ENCODE assay signal across 16 cellular contexts in genomic region chr2:7730449-7730848, GRCh38.
DNase-seq lines count a peak whose midpoint lies in the region; ATAC-seq and TF ChIP-seq lines count a peak whose summit lies in the region.
"Had no signal": no experiment of that assay in that cellular context is flagged by ENCODE, and none has a peak within 500 bp of the region (broad histone marks: within the 10 kb centered on the region; RNA-seq: fewer than 3 reads in every experiment).

No MANE protein-coding gene starts in this region.

- no peaks in the 10 kb centered on the region for H3K27me3 Mint-ChIP-seq in activated CD8-positive, alpha-beta T cell treated with anti-CD3 and anti-CD28 coated beads for 36 hours
- no peaks in the 10 kb centered on the region for H3K27me3 Mint-ChIP-seq in stimulated activated naive CD8-positive, alpha-beta T cell treated with anti-CD3 and anti-CD28 coated beads, Interleukin-15, amount 100 ng/mL, for 72 hours

- H3K27ac ChIP-seq in tibial nerve, result no peak overlapping the region
- H3K27ac ChIP-seq: foreskin keratinocyte, ovary had no signal

- POLR2A ChIA-PET in activated CD8-positive, alpha-beta T cell treated with anti-CD3 and anti-CD28 coated beads for 36 hours (lab: Charles Lee), result interaction anchor here (0.8 to 6.4 kb wide), 12 partner anchors 9 to 954 kb away, joined by 3 to 28 read pairs (median 4); partner anchors contain the start of gene ID2

- TF ChIP-seq CTCF in activated CD8-positive, alpha-beta T cell treated with anti-CD3 and anti-CD28 coated beads for 36 hours (IDR thresholded peaks at IDR 0.05), result no peak
- TF ChIP-seq CTCF in fibroblast of the aortic adventitia (IDR thresholded peaks at IDR 0.05; ENCODE audit: insufficient read depth, low read length) (no peak), tibial nerve (IDR thresholded peaks at IDR 0.05) (no peak), BE2C (IDR thresholded peaks at IDR 0.05; ENCODE audit: low read depth, low read length) (no peak)

- peak overlapping the region; percentile 81 for H3K4me3 Mint-ChIP-seq in activated CD8-positive, alpha-beta T cell treated with anti-CD3 and anti-CD28 coated beads for 36 hours
- peak overlapping the region; percentile 70 to 89 for H3K4me3 Mint-ChIP-seq in stimulated activated naive CD8-positive, alpha-beta T cell treated with anti-CD3 and anti-CD28 coated beads, Interleukin-15, amount 100 ng/mL, for 72 hours

- H3K4me3 ChIP-seq in fibroblast of the aortic adventitia (ENCODE audit: low read depth, low read length), result no peak overlapping the region
- no peak overlapping the region for H3K4me3 ChIP-seq in tibial nerve
- no peak overlapping the region for H3K4me3 ChIP-seq in BE2C (ENCODE audit: low read depth, low read length)
- H3K4me3 ChIP-seq: ovary, stomach had no signal

- H3K36me3 Mint-ChIP-seq in activated CD8-positive, alpha-beta T cell treated with anti-CD3 and anti-CD28 coated beads for 36 hours (ENCODE audit: low read depth), result peaks cover 73% of the 10 kb centered on the region

- no peaks in the 10 kb centered on the region for H3K9me3 Mint-ChIP-seq in activated CD8-positive, alpha-beta T cell treated with anti-CD3 and anti-CD28 coated beads for 36 hours
- peaks cover 0 to 10% of the 10 kb centered on the region in 2 donors for H3K9me3 Mint-ChIP-seq in stimulated activated naive CD8-positive, alpha-beta T cell treated with anti-CD3 and anti-CD28 coated beads, Interleukin-15, amount 100 ng/mL, for 72 hours

- peak; percentile 44 for ATAC-seq in activated CD8-positive, alpha-beta T cell treated with anti-CD3 and anti-CD28 coated beads for 36 hours
- peak; percentile 26 for ATAC-seq in stimulated activated naive CD8-positive, alpha-beta T cell treated with anti-CD3 and anti-CD28 coated beads, Interleukin-15, amount 100 ng/mL, for 72 hours
- ATAC-seq: foreskin keratinocyte, Panc1 had no signal

- no peaks in the 10 kb centered on the region for H3K4me1 ChIP-seq in tibial nerve
- no peaks in the 10 kb centered on the region for H3K4me1 ChIP-seq in BE2C
- H3K4me1 ChIP-seq: foreskin keratinocyte, stomach had no signal

- no peaks in the 10 kb centered on the region for H3K27me3 ChIP-seq in tibial nerve
- H3K27me3 ChIP-seq in BE2C, result no peaks in the 10 kb centered on the region
- H3K27me3 ChIP-seq: foreskin keratinocyte, ovary, stomach had no signal

- DNase-seq in activated naive CD4-positive, alpha-beta T cell treated with Interleukin-2 at 50 U/mL for 16 hours, result peak; percentile 48
- no peak for DNase-seq in activated naive CD4-positive, alpha-beta T cell treated with anti-CD3 and anti-CD28 coated beads, Interleukin-2, amount 50 U/mL, for 16 hours
- peak; percentile 67 for DNase-seq in activated CD8-positive, alpha-beta T cell treated with anti-CD3 and anti-CD28 coated beads for 36 hours
- peak; percentile 19 for DNase-seq in fibroblast of the aortic adventitia (ENCODE audit: low read depth)
- DNase-seq in stimulated activated naive CD8-positive, alpha-beta T cell treated with anti-CD3 and anti-CD28 coated beads, Interleukin-15, amount 100 ng/mL, for 72 hours, result peak in 1 of 2 donors; percentile 45
- DNase-seq in NCI-H526 treated with DMSO at 0.1 percent for 48 hours (lab: John Stamatoyannopoulos, UW), result no peak
- DNase-seq in tibial nerve (ENCODE audit: low spot score in 2 of 2), result no peak
- no peak for DNase-seq in BE2C
- DNase-seq: anterior cingulate cortex, COR-L47, foreskin keratinocyte, MV-4-11, NCI-H2029 treated with DMSO at 0.1 percent for 48 hours, ovary, stomach had no signal

- peaks cover 45% of the 10 kb centered on the region for H3K4me1 Mint-ChIP-seq in activated CD8-positive, alpha-beta T cell treated with anti-CD3 and anti-CD28 coated beads for 36 hours (ENCODE audit: low read depth)
- peaks cover 19% of the 10 kb centered on the region for H3K4me1 Mint-ChIP-seq in stimulated activated naive CD8-positive, alpha-beta T cell treated with anti-CD3 and anti-CD28 coated beads, Interleukin-15, amount 100 ng/mL, for 72 hours

- CTCF ChIA-PET in activated CD8-positive, alpha-beta T cell treated with anti-CD3 and anti-CD28 coated beads for 36 hours (lab: Charles Lee), result interaction anchor here (0.6 to 1.7 kb wide), 4 partner anchors 9 to 59 kb away, joined by 3 to 9 read pairs (median 4); no protein-coding TSS in a partner anchor

- H3K9me3 ChIP-seq in tibial nerve (no peaks in the 10 kb centered on the region), BE2C (no peaks in the 10 kb centered on the region)
- H3K9me3 ChIP-seq: ovary, stomach had no signal

- intact Hi-C loops in activated CD8-positive, alpha-beta T cell treated with anti-CD3 and anti-CD28 coated beads for 36 hours (cut with micrococcal nuclease), result no loop called here

- no peak for TF ChIP-seq POLR2A in tibial nerve (IDR thresholded peaks at IDR 0.05)

- no peak for TF ChIP-seq EP300 in tibial nerve (IDR thresholded peaks at IDR 0.05)

- H3K27ac Mint-ChIP-seq in activated CD8-positive, alpha-beta T cell treated with anti-CD3 and anti-CD28 coated beads for 36 hours, result peak overlapping the region; percentile 90
- H3K27ac Mint-ChIP-seq in stimulated activated naive CD8-positive, alpha-beta T cell treated with anti-CD3 and anti-CD28 coated beads, Interleukin-15, amount 100 ng/mL, for 72 hours, result peak overlapping the region; percentile 81 to 92

- no peaks in the 10 kb centered on the region for H3K36me3 ChIP-seq in tibial nerve
- no peaks in the 10 kb centered on the region for H3K36me3 ChIP-seq in BE2C
- H3K36me3 ChIP-seq: ovary, stomach had no signal

- 63 to 73% methylated on average over 5 of the region's 5 CpGs for WGBS in tibial nerve, 2 donors

Comparison
In these comparisons a context has a peak if more than half of its experiments do, and no peak if none do; other contexts are left out.
1. DNase-seq: peak in activated naive CD4-positive, alpha-beta T cell treated with Interleukin-2 at 50 U/mL for 16 hours (single experiment), activated CD8-positive, alpha-beta T cell treated with anti-CD3 and anti-CD28 coated beads for 36 hours (single experiment) and fibroblast of the aortic adventitia (single experiment); none in activated naive CD4-positive, alpha-beta T cell treated with anti-CD3 and anti-CD28 coated beads, Interleukin-2, amount 50 U/mL, for 16 hours (single experiment), NCI-H526 treated with DMSO at 0.1 percent for 48 hours (single experiment), tibial nerve (0 of 2) and BE2C (single experiment).